ENCODE assay signal across 16 cellular contexts in the genomic region with DNA sequence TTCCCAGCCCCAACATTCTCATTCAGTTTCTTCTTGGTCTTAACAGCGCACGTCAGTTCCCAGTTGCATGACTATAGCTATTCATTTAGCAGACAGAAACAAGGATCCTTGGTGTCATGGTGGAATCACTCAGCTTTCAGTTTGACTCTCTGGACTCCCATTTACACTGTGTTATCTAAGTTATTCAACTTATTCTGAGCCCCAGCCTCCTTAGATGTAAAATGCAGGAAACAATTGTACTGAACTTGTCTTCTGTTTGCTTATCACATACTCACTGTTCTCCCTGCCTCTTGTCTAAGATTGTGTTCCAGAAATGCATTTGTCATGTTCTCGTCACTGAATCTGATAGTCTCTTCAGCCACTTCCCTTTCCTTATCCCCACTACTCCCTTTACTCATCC.
DNase-seq lines count a peak whose midpoint lies in the region; ATAC-seq and TF ChIP-seq lines count a peak whose summit lies in the region.
"Had no signal": no experiment of that assay in that cellular context is flagged by ENCODE, and none has a peak within 500 bp of the region (broad histone marks: within the 10 kb centered on the region; RNA-seq: fewer than 3 reads in every experiment).

No MANE protein-coding gene starts in this region.

- H3K4me1 ChIP-seq in PC-3 (ENCODE audit: insufficient read depth, low read length), result no peaks in the 10 kb centered on the region
- H3K4me1 ChIP-seq: A549 had no signal

- peaks cover 22% of the 10 kb centered on the region for H3K4me1 Mint-ChIP-seq in WTC11
- H3K4me1 Mint-ChIP-seq in nephron, result peaks cover 28% of the 10 kb centered on the region
- H3K4me1 Mint-ChIP-seq: CD4-positive, CD25-positive, alpha-beta regulatory T cell had no signal

- no peak overlapping the region for H3K4me2 ChIP-seq in PC-3 (ENCODE audit: low read length)
- H3K4me2 ChIP-seq: A549 had no signal

- ATAC-seq in WTC11 (no peak), PC-3 (no peak), GM18505 (IDR thresholded peaks at IDR 0.05; ENCODE audit: unreplicated experiment) (no peak)
- ATAC-seq: A549 had no signal

- H3K36me3 Mint-ChIP-seq in WTC11, result no peaks in the 10 kb centered on the region
- no peaks in the 10 kb centered on the region for H3K36me3 Mint-ChIP-seq in nephron (ENCODE audit: low read depth)
- H3K36me3 Mint-ChIP-seq: CD4-positive, CD25-positive, alpha-beta regulatory T cell had no signal

- H3K4me3 ChIP-seq in GM12865 (ENCODE audit: low read depth, low read length), result no peak overlapping the region
- H3K4me3 ChIP-seq in fibroblast of pulmonary artery (replicated peaks; ENCODE audit: low read depth, low read length), result peak overlapping the region; percentile 27
- no peak overlapping the region for H3K4me3 ChIP-seq in PC-3 (ENCODE audit: low read length)
- H3K4me3 ChIP-seq: A549, GM23248 had no signal

- no peak overlapping the region for H3K27ac ChIP-seq in PC-3 (ENCODE audit: low read length)
- H3K27ac ChIP-seq: A549, GM23248 had no signal

- H3K9me3 ChIP-seq in PC-3 (ENCODE audit: low read length), result no peaks in the 10 kb centered on the region
- H3K9me3 ChIP-seq: A549 had no signal

- no peaks in the 10 kb centered on the region for H4K20me1 ChIP-seq in PC-3 (ENCODE audit: low read length)

- H3K27me3 Mint-ChIP-seq in WTC11 (ENCODE audit: low read depth), result no peaks in the 10 kb centered on the region
- no peaks in the 10 kb centered on the region for H3K27me3 Mint-ChIP-seq in nephron (ENCODE audit: low read depth)
- H3K27me3 Mint-ChIP-seq: CD4-positive, CD25-positive, alpha-beta regulatory T cell had no signal

- POLR2A ChIA-PET in WTC11 (lab: Charles Lee) (no interaction called here), PC-3 (lab: Charles Lee; ENCODE audit: unreplicated experiment) (no interaction called here)

- no peaks in the 10 kb centered on the region for H3K27me3 ChIP-seq in PC-3 (ENCODE audit: low read length)

- intact Hi-C loops in PC-3 (cut with micrococcal nuclease), result no loop called here

- H3K36me3 ChIP-seq in PC-3 (ENCODE audit: low read depth, low read length), result no peaks in the 10 kb centered on the region

- no peaks in the 10 kb centered on the region for H3F3A ChIP-seq in PC-3 (ENCODE audit: low read length, unreplicated experiment)

- H3K9ac ChIP-seq in PC-3 (ENCODE audit: low read length), result no peak overlapping the region
- H3K9ac ChIP-seq: GM23248 had no signal

- H3K9me3 Mint-ChIP-seq in WTC11, result no peaks in the 10 kb centered on the region
- no peaks in the 10 kb centered on the region for H3K9me3 Mint-ChIP-seq in nephron

- H2AFZ ChIP-seq in PC-3 (ENCODE audit: low read length), result no peak overlapping the region
- H2AFZ ChIP-seq: GM23248 had no signal

- TF ChIP-seq POLR2A in GM18505 (IDR thresholded peaks at IDR 0.05; ENCODE audit: borderline replicate concordance, extremely low read depth, insufficient read depth, insufficient read length), result no peak

- peaks cover 83% of the 10 kb centered on the region for H3K79me2 ChIP-seq in PC-3 (ENCODE audit: low read length)

- CTCF ChIA-PET in WTC11 (lab: Charles Lee), result no interaction called here
- CTCF ChIA-PET in PC-3 (lab: Charles Lee), result no interaction called here

- H3K4me3 Mint-ChIP-seq in WTC11, result no peak overlapping the region
- H3K4me3 Mint-ChIP-seq in nephron, result no peak overlapping the region
- H3K4me3 Mint-ChIP-seq: CD4-positive, CD25-positive, alpha-beta regulatory T cell had no signal

- no TSS peak for BruUV-seq in PC-3 (replicated peaks; lab: Mats Ljungman, UMichigan)

- DNase-seq in GM12865 (ENCODE audit: low read depth) (peak; percentile 17), WTC11 (ENCODE audit: low spot score) (no peak), fibroblast of pulmonary artery (ENCODE audit: low read depth) (no peak), mesenteric fat pad (ENCODE audit: low spot score) (no peak), NCI-H1092 treated with DMSO at 0.1 percent for 48 hours (lab: John Stamatoyannopoulos, UW) (no peak), PC-3 (no peak)
- DNase-seq: CD4-positive, CD25-positive, alpha-beta regulatory T cell; DMS53; GM23248; NCI-H1436 treated with DMSO at 0.1 percent for 48 hours; NCI-H2081; NCI-H345; NCI-H526 treated with DMSO at 0.1 percent for 48 hours had no signal

- TF ChIP-seq CTCF in GM12865 (IDR thresholded peaks at IDR 0.05; ENCODE audit: insufficient read depth, low read depth, low read length, missing control alignments), result no peak
- no peak for TF ChIP-seq CTCF in WTC11 (IDR thresholded peaks at IDR 0.05)
- no peak for TF ChIP-seq CTCF in fibroblast of pulmonary artery (IDR thresholded peaks at IDR 0.05; ENCODE audit: low read length, missing control alignments)
- no peak for TF ChIP-seq CTCF in nephron (IDR thresholded peaks at IDR 0.05; ENCODE audit: unreplicated experiment in 3 of 3)
- TF ChIP-seq CTCF in PC-3 (conservative IDR thresholded peaks at IDR 0.05; ENCODE audit: low read depth, low read length), result no peak

- no peaks in the 10 kb centered on the region for H3K9me2 ChIP-seq in PC-3 (replicated peaks; ENCODE audit: low read length)

- 0 out of 2 replicates have a peak overlapping the region, but pooled peaks have one; percentile 12 for H3K27ac Mint-ChIP-seq in WTC11
- H3K27ac Mint-ChIP-seq in nephron, result peak overlapping the region; percentile 13 to 48 (median 34)
- H3K27ac Mint-ChIP-seq: CD4-positive, CD25-positive, alpha-beta regulatory T cell had no signal

TF ChIP-seq in WTC11, 78 proteins besides CTCF, POLR2A, EP300 and RAD21 (continues in another document):
- TF ChIP-seq ZNF138 (CRISPR knock-in tag; conservative IDR thresholded peaks at IDR 0.05) (no peak), TP53 (CRISPR knock-in tag; IDR thresholded peaks at IDR 0.05) (no peak), TCF7 (CRISPR knock-in tag; IDR thresholded peaks at IDR 0.05; ENCODE audit: low read depth) (no peak), ATF1 (CRISPR knock-in tag; IDR thresholded peaks at IDR 0.05) (no peak)
- TF ChIP-seq, protein P1, sequence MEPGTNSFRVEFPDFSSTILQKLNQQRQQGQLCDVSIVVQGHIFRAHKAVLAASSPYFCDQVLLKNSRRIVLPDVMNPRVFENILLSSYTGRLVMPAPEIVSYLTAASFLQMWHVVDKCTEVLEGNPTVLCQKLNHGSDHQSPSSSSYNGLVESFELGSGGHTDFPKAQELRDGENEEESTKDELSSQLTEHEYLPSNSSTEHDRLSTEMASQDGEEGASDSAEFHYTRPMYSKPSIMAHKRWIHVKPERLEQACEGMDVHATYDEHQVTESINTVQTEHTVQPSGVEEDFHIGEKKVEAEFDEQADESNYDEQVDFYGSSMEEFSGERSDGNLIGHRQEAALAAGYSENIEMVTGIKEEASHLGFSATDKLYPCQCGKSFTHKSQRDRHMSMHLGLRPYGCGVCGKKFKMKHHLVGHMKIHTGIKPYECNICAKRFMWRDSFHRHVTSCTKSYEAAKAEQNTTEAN (CRISPR knock-in tag; IDR thresholded peaks at IDR 0.05), result no peak
- TF ChIP-seq, protein P2, sequence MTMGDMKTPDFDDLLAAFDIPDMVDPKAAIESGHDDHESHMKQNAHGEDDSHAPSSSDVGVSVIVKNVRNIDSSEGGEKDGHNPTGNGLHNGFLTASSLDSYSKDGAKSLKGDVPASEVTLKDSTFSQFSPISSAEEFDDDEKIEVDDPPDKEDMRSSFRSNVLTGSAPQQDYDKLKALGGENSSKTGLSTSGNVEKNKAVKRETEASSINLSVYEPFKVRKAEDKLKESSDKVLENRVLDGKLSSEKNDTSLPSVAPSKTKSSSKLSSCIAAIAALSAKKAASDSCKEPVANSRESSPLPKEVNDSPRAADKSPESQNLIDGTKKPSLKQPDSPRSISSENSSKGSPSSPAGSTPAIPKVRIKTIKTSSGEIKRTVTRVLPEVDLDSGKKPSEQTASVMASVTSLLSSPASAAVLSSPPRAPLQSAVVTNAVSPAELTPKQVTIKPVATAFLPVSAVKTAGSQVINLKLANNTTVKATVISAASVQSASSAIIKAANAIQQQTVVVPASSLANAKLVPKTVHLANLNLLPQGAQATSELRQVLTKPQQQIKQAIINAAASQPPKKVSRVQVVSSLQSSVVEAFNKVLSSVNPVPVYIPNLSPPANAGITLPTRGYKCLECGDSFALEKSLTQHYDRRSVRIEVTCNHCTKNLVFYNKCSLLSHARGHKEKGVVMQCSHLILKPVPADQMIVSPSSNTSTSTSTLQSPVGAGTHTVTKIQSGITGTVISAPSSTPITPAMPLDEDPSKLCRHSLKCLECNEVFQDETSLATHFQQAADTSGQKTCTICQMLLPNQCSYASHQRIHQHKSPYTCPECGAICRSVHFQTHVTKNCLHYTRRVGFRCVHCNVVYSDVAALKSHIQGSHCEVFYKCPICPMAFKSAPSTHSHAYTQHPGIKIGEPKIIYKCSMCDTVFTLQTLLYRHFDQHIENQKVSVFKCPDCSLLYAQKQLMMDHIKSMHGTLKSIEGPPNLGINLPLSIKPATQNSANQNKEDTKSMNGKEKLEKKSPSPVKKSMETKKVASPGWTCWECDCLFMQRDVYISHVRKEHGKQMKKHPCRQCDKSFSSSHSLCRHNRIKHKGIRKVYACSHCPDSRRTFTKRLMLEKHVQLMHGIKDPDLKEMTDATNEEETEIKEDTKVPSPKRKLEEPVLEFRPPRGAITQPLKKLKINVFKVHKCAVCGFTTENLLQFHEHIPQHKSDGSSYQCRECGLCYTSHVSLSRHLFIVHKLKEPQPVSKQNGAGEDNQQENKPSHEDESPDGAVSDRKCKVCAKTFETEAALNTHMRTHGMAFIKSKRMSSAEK (CRISPR knock-in tag; IDR thresholded peaks at IDR 0.05; ENCODE audit: borderline replicate concordance), result no peak
